8 cellular contexts compared by ENCODE assay signal in genomic region chr5:137753227-137753985, GRCh38. TPM values are rescaled to one million over a fixed set of nuclear protein-coding genes. Genes with fewer than 3 reads are reported as not detected.
DNase-seq lines count a peak whose midpoint lies in the region; ATAC-seq and TF ChIP-seq lines count a peak whose summit lies in the region.

No MANE protein-coding gene starts in this region.

- TF ChIP-seq CTCF in HFF-Myc (IDR thresholded peaks at IDR 0.05; ENCODE audit: low read depth, low read length, missing control alignments) (no peak), gastrocnemius medialis (IDR thresholded peaks at IDR 0.05 in 4 of 5, conservative IDR thresholded peaks at IDR 0.05 in 1 of 5) (no peak)

- TF ChIP-seq POLR2A in gastrocnemius medialis (IDR thresholded peaks at IDR 0.05) = peak in 1 of 2 donors; percentile 3

- H3K4me1 ChIP-seq in ES-I3 (ENCODE audit: insufficient read depth, low read length) (peaks cover 7% of the 10 kb centered on the region), gastrocnemius medialis (peaks cover 31 to 35% of the 10 kb centered on the region in 2 donors)

- DNase-seq in HFF-Myc (ENCODE audit: extremely low read depth, low read depth) = no peak
- DNase-seq in SK-N-MC (ENCODE audit: low read depth, low spot score) = no peak
- peak; percentile 29 for DNase-seq in hepatic stellate cell (ENCODE audit: low spot score)
- peak; percentile 29 to 64 for DNase-seq in gastrocnemius medialis
- no peak for DNase-seq in NCI-H524 treated with DMSO at 0.1 percent for 48 hours (lab: John Stamatoyannopoulos, UW)

- 0 out of 2 replicates have a peak, but pooled peaks cover 3% of the 10 kb centered on the region for H3K36me3 ChIP-seq in ES-I3 (ENCODE audit: insufficient read depth, low read length)
- H3K36me3 ChIP-seq in SK-N-MC (ENCODE audit: insufficient read depth, low read length) = peaks cover 26% of the 10 kb centered on the region
- H3K36me3 ChIP-seq in gastrocnemius medialis = no peaks in the 10 kb centered on the region

- H3K9ac ChIP-seq in ES-I3 (ENCODE audit: low read depth, low read length) = peak overlapping the region; percentile 92
- H3K9ac ChIP-seq in SK-N-MC (ENCODE audit: insufficient read length) = peak overlapping the region; percentile 99

- H3K9me3 ChIP-seq in ES-I3 (ENCODE audit: control insufficient read depth, insufficient read depth, low read length) (no peaks in the 10 kb centered on the region), SK-N-MC (ENCODE audit: low read depth, low read length) (no peaks in the 10 kb centered on the region), gastrocnemius medialis (no peaks in the 10 kb centered on the region)

- peak overlapping the region; percentile 97 for H3K4me3 ChIP-seq in HFF-Myc (replicated peaks; ENCODE audit: low read depth, low read length)
- H3K4me3 ChIP-seq in SK-N-MC = peak overlapping the region; percentile 84
- H3K4me3 ChIP-seq in gastrocnemius medialis = peak overlapping the region; percentile 80 to 98 (median 96)

- intact Hi-C loops in gastrocnemius medialis (cut with DNase I; ENCODE audit: low total_unique reads) = loop anchor here (5.0 kb wide), 4 partner anchors 131 to 824 kb away; partner anchors contain the start of genes BRD8, HSPA9, KIF20A and SPOCK1

- H3K27ac ChIP-seq in SK-N-MC (peak overlapping the region; percentile 99), angular gyrus (ENCODE audit: low read depth, low read length) (peak overlapping the region; percentile 87), gastrocnemius medialis (peak overlapping the region; percentile 98 to 100 (median 100))

- ATAC-seq in gastrocnemius medialis = peak; percentile 26 to 35
- ATAC-seq in HG02981 (IDR thresholded peaks at IDR 0.05; ENCODE audit: unreplicated experiment) = no peak

- no peaks in the 10 kb centered on the region for H3K27me3 ChIP-seq in gastrocnemius medialis

- in situ Hi-C loops in gastrocnemius medialis (cut with MboI; ENCODE audit: low sequenced_read_pairs in 4 of 4) = loop anchor here in 2 of 4 donors (25.0 kb wide), 1 partner anchor 284 kb away; the partner anchor contains the start of gene FAM13B (in 2 of the 2)

RNA-seq across cellular contexts. Expression of gene HNRNPA0, which starts 0.8 kb away (rescaled TPM):
- total RNA-seq in gastrocnemius medialis = 1 to 10 TPM; 4.2 to 6.0 (median 5.2) TPM

RNA-seq across cellular contexts. Expression of gene KLHL3, which starts 17.5 kb away (rescaled TPM):
- 1 to 10 TPM in 3 of 4 donors, under 1 TPM in 1; 0.46 to 4.6 (median 1.7) TPM for total RNA-seq in gastrocnemius medialis

Comparison
In these comparisons a context has a peak if more than half of its experiments do, and no peak if none do; other contexts are left out.
1. DNase-seq: peak in hepatic stellate cell (single experiment) and gastrocnemius medialis (2 of 2); none in HFF-Myc (single experiment), SK-N-MC (single experiment) and NCI-H524 treated with DMSO at 0.1 percent for 48 hours (single experiment).
2. Peak in every context shown above with its lines, with median percentiles within 50 percentile points of each other: H3K4me3 ChIP-seq and H3K27ac ChIP-seq.